Comparison of ENCODE assay signal across 15 cellular contexts in genomic region chr13:99988469-99989375, GRCh38. TPM values are rescaled to one million over a fixed set of nuclear protein-coding genes. Genes with fewer than 3 reads are reported as not detected.
DNase-seq lines count a peak whose midpoint lies in the region; ATAC-seq, FAIRE-seq and TF ChIP-seq lines count a peak whose summit lies in the region.
"Had no signal": no experiment of that assay in that cellular context is flagged by ENCODE, and none has a peak within 500 bp of the region (broad histone marks: within the 10 kb centered on the region; RNA-seq: fewer than 3 reads in every experiment).

No MANE protein-coding gene starts in this region.

- RAD21 ChIA-PET in GM12878 (lab: Charles Lee; ENCODE audit: unreplicated experiment): no interaction called here

- in situ Hi-C loops in GM12878 (cut with MboI): no loop called here

- H3K4me3 Mint-ChIP-seq in stimulated activated naive CD8-positive, alpha-beta T cell treated with anti-CD3 and anti-CD28 coated beads, Interleukin-15, amount 100 ng/mL, for 72 hours: peak overlapping the region; percentile 67 to 70
- H3K4me3 Mint-ChIP-seq: stimulated activated effector memory CD8-positive, alpha-beta T cell treated with anti-CD3 and anti-CD28 coated beads, Interleukin-12 subunit alpha, Interleukin-12 subunit beta, amount 100 ng/mL, for 72 hours had no signal

- SMC1A ChIA-PET in GM12878 (lab: Charles Lee; ENCODE audit: uncharacterized antibody, unreplicated experiment): no interaction called here

- no peak for TF ChIP-seq EP300 in GM12878 (IDR thresholded peaks at IDR 0.05; ENCODE audit: borderline replicate concordance in 1 of 2, control insufficient read depth in 1 of 2, low read depth in 2 of 2, low read length in 2 of 2)
- TF ChIP-seq EP300 in tibial nerve (IDR thresholded peaks at IDR 0.05): no peak

- H2AFZ ChIP-seq in GM12878 (ENCODE audit: control insufficient read depth, low read depth, low read length): no peak overlapping the region

- peaks cover 98% of the 10 kb centered on the region for H3K27me3 Mint-ChIP-seq in stimulated activated naive CD8-positive, alpha-beta T cell treated with anti-CD3 and anti-CD28 coated beads, Interleukin-15, amount 100 ng/mL, for 72 hours

- intact Hi-C loops in GM12878 (cut with micrococcal nuclease; ENCODE audit: unreplicated experiment): no loop called here
- intact Hi-C loops in left colon (cut with DNase I, micrococcal nuclease): no loop called here

- TF ChIP-seq POLR2A in GM12878 (IDR thresholded peaks at IDR 0.05; ENCODE audit: low read depth, low read length) (no peak), tibial nerve (IDR thresholded peaks at IDR 0.05) (no peak)

- H3K9me3 Mint-ChIP-seq in stimulated activated naive CD8-positive, alpha-beta T cell treated with anti-CD3 and anti-CD28 coated beads, Interleukin-15, amount 100 ng/mL, for 72 hours: peaks cover 0 to 6% of the 10 kb centered on the region in 2 donors

- no peak for ATAC-seq in stimulated activated naive CD8-positive, alpha-beta T cell treated with anti-CD3 and anti-CD28 coated beads, Interleukin-15, amount 100 ng/mL, for 72 hours
- no peak for ATAC-seq in stimulated activated naive CD8-positive, alpha-beta T cell treated with anti-CD3 and anti-CD28 coated beads, Interleukin-15, Interleukin-2, amounts not matched to agents 100 U/mL and 50 U/mL, for 24 hours
- no peak for ATAC-seq in GM12878
- ATAC-seq in left colon: peak; percentile 24
- ATAC-seq in HG02884 (IDR thresholded peaks at IDR 0.05; ENCODE audit: unreplicated experiment): no peak
- ATAC-seq: stimulated activated effector memory CD8-positive, alpha-beta T cell treated with anti-CD3 and anti-CD28 coated beads, Interleukin-12 subunit alpha, Interleukin-12 subunit beta, amount 100 ng/mL, for 72 hours had no signal

- CTCF ChIA-PET in GM12878 (lab: Yijun Ruan, JAX): interaction anchor here (1.1 kb wide), 1 partner anchor 15 kb away, joined by 4 read pairs; no protein-coding TSS in a partner anchor

- H3K27ac Mint-ChIP-seq in stimulated activated naive CD8-positive, alpha-beta T cell treated with anti-CD3 and anti-CD28 coated beads, Interleukin-15, amount 100 ng/mL, for 72 hours: peak overlapping the region in 1 of 2 donors; percentile 19
- H3K27ac Mint-ChIP-seq: stimulated activated effector memory CD8-positive, alpha-beta T cell treated with anti-CD3 and anti-CD28 coated beads, Interleukin-12 subunit alpha, Interleukin-12 subunit beta, amount 100 ng/mL, for 72 hours had no signal

- H3K4me2 ChIP-seq in GM12878 (ENCODE audit: control insufficient read depth, insufficient read depth): no peak overlapping the region

- H3K36me3 ChIP-seq in GM12878 (ENCODE audit: control insufficient read depth in 2 of 2, insufficient read depth in 2 of 2, low read length in 1 of 2) (no peaks in the 10 kb centered on the region), tibial nerve (no peaks in the 10 kb centered on the region)

- H3K9ac ChIP-seq in GM12878 (ENCODE audit: control insufficient read depth, insufficient read depth, low read length): no peak overlapping the region

- no peak for TF ChIP-seq CTCF in GM12878 (IDR thresholded peaks at IDR 0.05 in 2 of 3, conservative IDR thresholded peaks at IDR 0.05 in 1 of 3; ENCODE audit: control insufficient read depth in 2 of 3, extremely low read depth in 1 of 3, insufficient read depth in 1 of 3, low read depth in 3 of 3, low read length in 3 of 3)
- no peak for TF ChIP-seq CTCF in tibial nerve (IDR thresholded peaks at IDR 0.05)

- H3K9me3 ChIP-seq in GM12878 (replicated peaks; ENCODE audit: control insufficient read depth, insufficient read depth, low read length) (peaks cover 5% of the 10 kb centered on the region; the same call in 2 of the 3 replicates), tibial nerve (no peaks in the 10 kb centered on the region)

- peaks cover 11 to 44% of the 10 kb centered on the region in 2 experiments for H3K27me3 ChIP-seq in GM12878 (replicated peaks in 1 of 2; ENCODE audit: control insufficient read depth in 2 of 2, insufficient read depth in 2 of 2, low read length in 1 of 2)
- H3K27me3 ChIP-seq in tibial nerve: peaks cover 5 to 97% of the 10 kb centered on the region in 2 donors

- BruUV-seq in GM12878 (replicated peaks; lab: Mats Ljungman, UMichigan): no TSS peak

- no peak for TF ChIP-seq RAD21 in GM12878 (IDR thresholded peaks at IDR 0.05; ENCODE audit: insufficient read depth, low read depth, low read length)

- peaks cover 81% of the 10 kb centered on the region for H3K4me1 Mint-ChIP-seq in stimulated activated naive CD8-positive, alpha-beta T cell treated with anti-CD3 and anti-CD28 coated beads, Interleukin-15, amount 100 ng/mL, for 72 hours

- H3K27ac ChIP-seq in GM12878 (ENCODE audit: control insufficient read depth, insufficient read depth) (no peak overlapping the region), tibial nerve (no peak overlapping the region)

- WGBS in GM12878 (ENCODE audit: insufficient coverage, insufficient replicate concordance, low lambda C conversion rate, missing lambda C conversion rate): 47% methylated on average over 47 of the region's 50 CpGs
- 7 to 12% methylated on average over 44 to 49 of the region's 50 CpGs for WGBS in tibial nerve, 2 donors

- H3K79me2 ChIP-seq in GM12878 (ENCODE audit: control insufficient read depth, insufficient read depth, low read length): no peaks in the 10 kb centered on the region

- FAIRE-seq in GM12878 (lab: Jason Lieb, UNC) (no peak), RCC 7860 (lab: Jason Lieb, UNC) (no peak)

- POLR2A ChIA-PET in GM12878 (lab: Charles Lee): no interaction called here

- H3K4me1 ChIP-seq in GM12878 (ENCODE audit: control insufficient read depth, insufficient read depth, low read length) (no peaks in the 10 kb centered on the region), tibial nerve (peaks cover 0 to 46% (median 5%) of the 10 kb centered on the region in 4 donors)

- no peaks in the 10 kb centered on the region for H4K20me1 ChIP-seq in GM12878 (ENCODE audit: control insufficient read depth, insufficient read depth)

- DNase-seq in stimulated activated naive CD8-positive, alpha-beta T cell treated with anti-CD3 and anti-CD28 coated beads, Interleukin-15, amount 100 ng/mL, for 72 hours: no peak
- no peak for DNase-seq in stimulated activated naive CD8-positive, alpha-beta T cell treated with anti-CD3 and anti-CD28 coated beads, Interleukin-15, Interleukin-2, amounts not matched to agents 100 U/mL and 50 U/mL, for 24 hours
- DNase-seq in GM12878 (ENCODE audit: low read depth, low spot score) (no peak), left colon (no peak), tibial nerve (ENCODE audit: low spot score in 2 of 2) (no peak), RCC 7860 (ENCODE audit: low spot score) (no peak), T-helper 2 cell (no peak)
- DNase-seq: anterior cingulate cortex, HCEC 1CT, NCI-H82, SHP77 treated with DMSO at 0.1 percent for 48 hours had no signal

- H3K4me3 ChIP-seq in GM12878 (no peak overlapping the region), tibial nerve (no peak overlapping the region)

TF ChIP-seq in GM12878, 131 proteins besides CTCF, POLR2A, EP300 and RAD21 (continues in another document):
- TF ChIP-seq SPI1 (IDR thresholded peaks at IDR 0.05; ENCODE audit: borderline replicate concordance, insufficient read depth, low read depth, low read length): no peak
- TF ChIP-seq SUZ12 (IDR thresholded peaks at IDR 0.05; ENCODE audit: unreplicated experiment): peak; percentile 74
- TF ChIP-seq CEBPB (IDR thresholded peaks at IDR 0.05; ENCODE audit: borderline replicate concordance in 1 of 2, low read depth in 2 of 2, low read length in 2 of 2): no peak

RNA-seq across cellular contexts. Expression of gene ZIC2, which starts 7.1 kb away (rescaled TPM):
- total RNA-seq in GM12878 (2013; cell fraction: nucleolus; rRNA removed): not detected in 2 replicates
- total RNA-seq in GM12878 (2014; rRNA removed) (not detected in 2 replicates), GM12878 (2014; rRNA removed; fragmentation: Illumina TruSeq; extraction: Trizol) (not detected in 2 replicates), GM12878 (2021) (not detected in 2 replicates), left colon (under 1 TPM; 0.08 to 0.27 TPM), tibial nerve (not detected)
- not detected for polyA plus RNA-seq in GM12878 (2011; ENCODE audit: low read depth)
- polyA plus RNA-seq in GM12878 (2011; rRNA removed) (not detected in 2 replicates), GM12878 (2014; fragmentation: Illumina TruSeq; extraction: Trizol) (not detected in 2 replicates), GM12878 (2014; fragmentation: Nextera tagmentation; extraction: Ambion mirVana) (not detected), GM12878 (2014; rRNA removed) (not detected in 2 replicates), GM12878 (2016; fragmentation: Nextera tagmentation; extraction: Ambion mirVana) (under 1 TPM; 0.05 TPM)
- not detected in 2 replicates for polyA plus RNA-seq in GM12878 (2011; cell fraction: cytosol; rRNA removed)
- polyA plus RNA-seq in GM12878 (2011; cell fraction: nucleus; rRNA removed): not detected in 2 replicates
- not detected in 2 replicates for polyA plus RNA-seq in GM12878 (2012)
- polyA minus RNA-seq in GM12878 (2011; rRNA and poly(A)+ RNA removed): not detected in 2 replicates
- polyA minus RNA-seq in GM12878 (2011; cell fraction: cytosol; rRNA and poly(A)+ RNA removed): not detected in 2 replicates
- not detected in 2 replicates for polyA minus RNA-seq in GM12878 (2011; cell fraction: nucleus; rRNA and poly(A)+ RNA removed)
- total RNA-seq: glomerular endothelial cell, pulmonary artery endothelial cell had no signal

RNA-seq across cellular contexts. Expression of gene ZIC5, which starts 17.2 kb away (rescaled TPM):
- not detected in 2 replicates for total RNA-seq in GM12878 (2013; cell fraction: nucleolus; rRNA removed)
- total RNA-seq in GM12878 (2014; rRNA removed) (not detected in 2 replicates), GM12878 (2014; rRNA removed; fragmentation: Illumina TruSeq; extraction: Trizol) (not detected in 2 replicates), GM12878 (2021) (not detected in 2 replicates), left colon (not detected), tibial nerve (not detected)
- not detected for polyA plus RNA-seq in GM12878 (2011; ENCODE audit: low read depth)
- polyA plus RNA-seq in GM12878 (2011; rRNA removed) (not detected in 2 replicates), GM12878 (2014; fragmentation: Illumina TruSeq; extraction: Trizol) (not detected in 2 replicates), GM12878 (2014; fragmentation: Nextera tagmentation; extraction: Ambion mirVana) (not detected), GM12878 (2014; rRNA removed) (not detected in 2 replicates), GM12878 (2016; fragmentation: Nextera tagmentation; extraction: Ambion mirVana) (not detected)
- polyA plus RNA-seq in GM12878 (2011; cell fraction: cytosol; rRNA removed): not detected in 2 replicates
- not detected in 2 replicates for polyA plus RNA-seq in GM12878 (2011; cell fraction: nucleus; rRNA removed)
- not detected in 2 replicates for polyA plus RNA-seq in GM12878 (2012)
- polyA minus RNA-seq in GM12878 (2011; rRNA and poly(A)+ RNA removed): not detected in 2 replicates
- not detected in 2 replicates for polyA minus RNA-seq in GM12878 (2011; cell fraction: cytosol; rRNA and poly(A)+ RNA removed)
- 0.10 TPM in 1 of 2 replicates, not detected in the other for polyA minus RNA-seq in GM12878 (2011; cell fraction: nucleus; rRNA and poly(A)+ RNA removed)
- total RNA-seq: glomerular endothelial cell, pulmonary artery endothelial cell had no signal
